In genomic region chr1:24643362-24644346, GRCh38 we compare ENCODE assay signal across 1 cellular context.
A peak's percentile ranks its signal among the peaks of the same experiment; 100 is the strongest.
TF ChIP-seq lines count a peak whose summit lies in the region.

No MANE protein-coding gene starts in this region.

TF ChIP-seq in HepG2, 621 proteins besides CTCF, POLR2A, EP300 and RAD21 (continued from another document and continues in another):
- TF ChIP-seq, protein P1, sequence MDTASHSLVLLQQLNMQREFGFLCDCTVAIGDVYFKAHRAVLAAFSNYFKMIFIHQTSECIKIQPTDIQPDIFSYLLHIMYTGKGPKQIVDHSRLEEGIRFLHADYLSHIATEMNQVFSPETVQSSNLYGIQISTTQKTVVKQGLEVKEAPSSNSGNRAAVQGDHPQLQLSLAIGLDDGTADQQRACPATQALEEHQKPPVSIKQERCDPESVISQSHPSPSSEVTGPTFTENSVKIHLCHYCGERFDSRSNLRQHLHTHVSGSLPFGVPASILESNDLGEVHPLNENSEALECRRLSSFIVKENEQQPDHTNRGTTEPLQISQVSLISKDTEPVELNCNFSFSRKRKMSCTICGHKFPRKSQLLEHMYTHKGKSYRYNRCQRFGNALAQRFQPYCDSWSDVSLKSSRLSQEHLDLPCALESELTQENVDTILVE (CRISPR knock-in tag; IDR thresholded peaks at IDR 0.05), result no peak
- TF ChIP-seq EEA1 (CRISPR knock-in tag; IDR thresholded peaks at IDR 0.05; ENCODE audit: borderline replicate concordance) (no peak), YY1 (IDR thresholded peaks at IDR 0.05; ENCODE audit: insufficient read depth, insufficient replicate concordance, low read depth, low read length) (peak; percentile 90), SAFB2 (CRISPR knock-in tag; IDR thresholded peaks at IDR 0.05; ENCODE audit: borderline replicate concordance, low read depth) (no peak), SALL2 (CRISPR knock-in tag; IDR thresholded peaks at IDR 0.05) (no peak), ZNF572 (CRISPR knock-in tag; IDR thresholded peaks at IDR 0.05) (0 out of 2 replicates have a peak, but pooled peaks have one; percentile 17), ZNF558 (CRISPR knock-in tag; IDR thresholded peaks at IDR 0.05; ENCODE audit: borderline replicate concordance) (no peak), TEAD3 (CRISPR knock-in tag; optimal IDR thresholded peaks at IDR 0.05; ENCODE audit: borderline replicate concordance) (no peak), ZNF816 (CRISPR knock-in tag; IDR thresholded peaks at IDR 0.05; ENCODE audit: borderline replicate concordance) (no peak), ZZZ3 (CRISPR knock-in tag; IDR thresholded peaks at IDR 0.05; ENCODE audit: borderline replicate concordance) (no peak; the same call in 1 of the 2 replicates), ZFP37 (CRISPR knock-in tag; IDR thresholded peaks at IDR 0.05; ENCODE audit: borderline replicate concordance) (no peak), ZNF615 (CRISPR knock-in tag; IDR thresholded peaks at IDR 0.05; ENCODE audit: borderline replicate concordance) (no peak), HNF1A (IDR thresholded peaks at IDR 0.05; ENCODE audit: low read depth) (no peak), HNF1A (CRISPR knock-in tag; IDR thresholded peaks at IDR 0.05; ENCODE audit: borderline replicate concordance) (no peak), ZNF546 (CRISPR knock-in tag; conservative IDR thresholded peaks at IDR 0.05) (peak; percentile 43; the same call in 1 of the 2 replicates), ARID5B (CRISPR knock-in tag; IDR thresholded peaks at IDR 0.05) (no peak), ATF3 (CRISPR knock-in tag; IDR thresholded peaks at IDR 0.05) (no peak; the same call in 1 of the 2 replicates), KLF6 (CRISPR knock-in tag; IDR thresholded peaks at IDR 0.05) (no peak), ZBTB14 (CRISPR knock-in tag; IDR thresholded peaks at IDR 0.05) (no peak), ZNF318 (CRISPR knock-in tag; IDR thresholded peaks at IDR 0.05) (no peak), ZBTB44 (CRISPR knock-in tag; IDR thresholded peaks at IDR 0.05) (no peak), ZNF879 (CRISPR knock-in tag; IDR thresholded peaks at IDR 0.05) (no peak), ZNF670 (CRISPR knock-in tag; IDR thresholded peaks at IDR 0.05; ENCODE audit: borderline replicate concordance) (no peak), ZNF674 (CRISPR knock-in tag; IDR thresholded peaks at IDR 0.05; ENCODE audit: low read depth) (peak; percentile 84), TRIM24 (CRISPR knock-in tag; IDR thresholded peaks at IDR 0.05) (no peak)
- TF ChIP-seq, protein P2, sequence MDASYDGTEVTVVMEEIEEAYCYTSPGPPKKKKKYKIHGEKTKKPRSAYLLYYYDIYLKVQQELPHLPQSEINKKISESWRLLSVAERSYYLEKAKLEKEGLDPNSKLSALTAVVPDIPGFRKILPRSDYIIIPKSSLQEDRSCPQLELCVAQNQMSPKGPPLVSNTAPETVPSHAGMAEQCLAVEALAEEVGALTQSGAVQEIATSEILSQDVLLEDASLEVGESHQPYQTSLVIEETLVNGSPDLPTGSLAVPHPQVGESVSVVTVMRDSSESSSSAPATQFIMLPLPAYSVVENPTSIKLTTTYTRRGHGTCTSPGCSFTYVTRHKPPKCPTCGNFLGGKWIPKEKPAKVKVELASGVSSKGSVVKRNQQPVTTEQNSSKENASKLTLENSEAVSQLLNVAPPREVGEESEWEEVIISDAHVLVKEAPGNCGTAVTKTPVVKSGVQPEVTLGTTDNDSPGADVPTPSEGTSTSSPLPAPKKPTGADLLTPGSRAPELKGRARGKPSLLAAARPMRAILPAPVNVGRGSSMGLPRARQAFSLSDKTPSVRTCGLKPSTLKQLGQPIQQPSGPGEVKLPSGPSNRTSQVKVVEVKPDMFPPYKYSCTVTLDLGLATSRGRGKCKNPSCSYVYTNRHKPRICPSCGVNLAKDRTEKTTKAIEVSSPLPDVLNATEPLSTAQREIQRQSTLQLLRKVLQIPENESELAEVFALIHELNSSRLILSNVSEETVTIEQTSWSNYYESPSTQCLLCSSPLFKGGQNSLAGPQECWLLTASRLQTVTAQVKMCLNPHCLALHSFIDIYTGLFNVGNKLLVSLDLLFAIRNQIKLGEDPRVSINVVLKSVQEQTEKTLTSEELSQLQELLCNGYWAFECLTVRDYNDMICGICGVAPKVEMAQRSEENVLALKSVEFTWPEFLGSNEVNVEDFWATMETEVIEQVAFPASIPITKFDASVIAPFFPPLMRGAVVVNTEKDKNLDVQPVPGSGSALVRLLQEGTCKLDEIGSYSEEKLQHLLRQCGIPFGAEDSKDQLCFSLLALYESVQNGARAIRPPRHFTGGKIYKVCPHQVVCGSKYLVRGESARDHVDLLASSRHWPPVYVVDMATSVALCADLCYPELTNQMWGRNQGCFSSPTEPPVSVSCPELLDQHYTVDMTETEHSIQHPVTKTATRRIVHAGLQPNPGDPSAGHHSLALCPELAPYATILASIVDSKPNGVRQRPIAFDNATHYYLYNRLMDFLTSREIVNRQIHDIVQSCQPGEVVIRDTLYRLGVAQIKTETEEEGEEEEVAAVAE (CRISPR knock-in tag; IDR thresholded peaks at IDR 0.05; ENCODE audit: borderline replicate concordance), result no peak
- TF ChIP-seq, protein P3, sequence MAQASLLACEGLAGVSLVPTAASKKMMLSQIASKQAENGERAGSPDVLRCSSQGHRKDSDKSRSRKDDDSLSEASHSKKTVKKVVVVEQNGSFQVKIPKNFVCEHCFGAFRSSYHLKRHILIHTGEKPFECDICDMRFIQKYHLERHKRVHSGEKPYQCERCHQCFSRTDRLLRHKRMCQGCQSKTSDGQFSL (CRISPR knock-in tag; IDR thresholded peaks at IDR 0.05), result peak; percentile 84
